In genomic region chr2:190343500-190344274, GRCh38 we compare ENCODE assay signal across 1 cellular context.
TF ChIP-seq lines count a peak whose summit lies in the region.

INPP1 (plus strand) TSS chr2:190343589; CDS start chr2:190360103, 16,514 bp downstream.

TF ChIP-seq in HepG2, 621 proteins besides CTCF, POLR2A, EP300 and RAD21 (continued from another document and continues in another):
- TF ChIP-seq, protein P1, sequence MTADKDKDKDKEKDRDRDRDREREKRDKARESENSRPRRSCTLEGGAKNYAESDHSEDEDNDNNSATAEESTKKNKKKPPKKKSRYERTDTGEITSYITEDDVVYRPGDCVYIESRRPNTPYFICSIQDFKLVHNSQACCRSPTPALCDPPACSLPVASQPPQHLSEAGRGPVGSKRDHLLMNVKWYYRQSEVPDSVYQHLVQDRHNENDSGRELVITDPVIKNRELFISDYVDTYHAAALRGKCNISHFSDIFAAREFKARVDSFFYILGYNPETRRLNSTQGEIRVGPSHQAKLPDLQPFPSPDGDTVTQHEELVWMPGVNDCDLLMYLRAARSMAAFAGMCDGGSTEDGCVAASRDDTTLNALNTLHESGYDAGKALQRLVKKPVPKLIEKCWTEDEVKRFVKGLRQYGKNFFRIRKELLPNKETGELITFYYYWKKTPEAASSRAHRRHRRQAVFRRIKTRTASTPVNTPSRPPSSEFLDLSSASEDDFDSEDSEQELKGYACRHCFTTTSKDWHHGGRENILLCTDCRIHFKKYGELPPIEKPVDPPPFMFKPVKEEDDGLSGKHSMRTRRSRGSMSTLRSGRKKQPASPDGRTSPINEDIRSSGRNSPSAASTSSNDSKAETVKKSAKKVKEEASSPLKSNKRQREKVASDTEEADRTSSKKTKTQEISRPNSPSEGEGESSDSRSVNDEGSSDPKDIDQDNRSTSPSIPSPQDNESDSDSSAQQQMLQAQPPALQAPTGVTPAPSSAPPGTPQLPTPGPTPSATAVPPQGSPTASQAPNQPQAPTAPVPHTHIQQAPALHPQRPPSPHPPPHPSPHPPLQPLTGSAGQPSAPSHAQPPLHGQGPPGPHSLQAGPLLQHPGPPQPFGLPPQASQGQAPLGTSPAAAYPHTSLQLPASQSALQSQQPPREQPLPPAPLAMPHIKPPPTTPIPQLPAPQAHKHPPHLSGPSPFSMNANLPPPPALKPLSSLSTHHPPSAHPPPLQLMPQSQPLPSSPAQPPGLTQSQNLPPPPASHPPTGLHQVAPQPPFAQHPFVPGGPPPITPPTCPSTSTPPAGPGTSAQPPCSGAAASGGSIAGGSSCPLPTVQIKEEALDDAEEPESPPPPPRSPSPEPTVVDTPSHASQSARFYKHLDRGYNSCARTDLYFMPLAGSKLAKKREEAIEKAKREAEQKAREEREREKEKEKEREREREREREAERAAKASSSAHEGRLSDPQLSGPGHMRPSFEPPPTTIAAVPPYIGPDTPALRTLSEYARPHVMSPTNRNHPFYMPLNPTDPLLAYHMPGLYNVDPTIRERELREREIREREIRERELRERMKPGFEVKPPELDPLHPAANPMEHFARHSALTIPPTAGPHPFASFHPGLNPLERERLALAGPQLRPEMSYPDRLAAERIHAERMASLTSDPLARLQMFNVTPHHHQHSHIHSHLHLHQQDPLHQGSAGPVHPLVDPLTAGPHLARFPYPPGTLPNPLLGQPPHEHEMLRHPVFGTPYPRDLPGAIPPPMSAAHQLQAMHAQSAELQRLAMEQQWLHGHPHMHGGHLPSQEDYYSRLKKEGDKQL (CRISPR knock-in tag; IDR thresholded peaks at IDR 0.05; ENCODE audit: low read depth) = no peak
- TF ChIP-seq, protein P2, sequence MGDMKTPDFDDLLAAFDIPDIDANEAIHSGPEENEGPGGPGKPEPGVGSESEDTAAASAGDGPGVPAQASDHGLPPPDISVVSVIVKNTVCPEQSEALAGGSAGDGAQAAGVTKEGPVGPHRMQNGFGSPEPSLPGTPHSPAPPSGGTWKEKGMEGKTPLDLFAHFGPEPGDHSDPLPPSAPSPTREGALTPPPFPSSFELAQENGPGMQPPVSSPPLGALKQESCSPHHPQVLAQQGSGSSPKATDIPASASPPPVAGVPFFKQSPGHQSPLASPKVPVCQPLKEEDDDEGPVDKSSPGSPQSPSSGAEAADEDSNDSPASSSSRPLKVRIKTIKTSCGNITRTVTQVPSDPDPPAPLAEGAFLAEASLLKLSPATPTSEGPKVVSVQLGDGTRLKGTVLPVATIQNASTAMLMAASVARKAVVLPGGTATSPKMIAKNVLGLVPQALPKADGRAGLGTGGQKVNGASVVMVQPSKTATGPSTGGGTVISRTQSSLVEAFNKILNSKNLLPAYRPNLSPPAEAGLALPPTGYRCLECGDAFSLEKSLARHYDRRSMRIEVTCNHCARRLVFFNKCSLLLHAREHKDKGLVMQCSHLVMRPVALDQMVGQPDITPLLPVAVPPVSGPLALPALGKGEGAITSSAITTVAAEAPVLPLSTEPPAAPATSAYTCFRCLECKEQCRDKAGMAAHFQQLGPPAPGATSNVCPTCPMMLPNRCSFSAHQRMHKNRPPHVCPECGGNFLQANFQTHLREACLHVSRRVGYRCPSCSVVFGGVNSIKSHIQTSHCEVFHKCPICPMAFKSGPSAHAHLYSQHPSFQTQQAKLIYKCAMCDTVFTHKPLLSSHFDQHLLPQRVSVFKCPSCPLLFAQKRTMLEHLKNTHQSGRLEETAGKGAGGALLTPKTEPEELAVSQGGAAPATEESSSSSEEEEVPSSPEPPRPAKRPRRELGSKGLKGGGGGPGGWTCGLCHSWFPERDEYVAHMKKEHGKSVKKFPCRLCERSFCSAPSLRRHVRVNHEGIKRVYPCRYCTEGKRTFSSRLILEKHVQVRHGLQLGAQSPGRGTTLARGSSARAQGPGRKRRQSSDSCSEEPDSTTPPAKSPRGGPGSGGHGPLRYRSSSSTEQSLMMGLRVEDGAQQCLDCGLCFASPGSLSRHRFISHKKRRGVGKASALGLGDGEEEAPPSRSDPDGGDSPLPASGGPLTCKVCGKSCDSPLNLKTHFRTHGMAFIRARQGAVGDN (CRISPR knock-in tag; IDR thresholded peaks at IDR 0.05) = peak; percentile 99
- TF ChIP-seq ZNF136 (CRISPR knock-in tag; IDR thresholded peaks at IDR 0.05; ENCODE audit: low read depth) (no peak), ZNF326 (CRISPR knock-in tag; IDR thresholded peaks at IDR 0.05; ENCODE audit: borderline replicate concordance) (no peak), ZMAT3 (CRISPR knock-in tag; conservative IDR thresholded peaks at IDR 0.05) (peak; percentile 79; the same call in 1 of the 2 replicates), NCOA1 (CRISPR knock-in tag; IDR thresholded peaks at IDR 0.05) (peak; percentile 74; the same call in 1 of the 2 replicates), E2F5 (CRISPR knock-in tag; conservative IDR thresholded peaks at IDR 0.05) (no peak), FOXA1 (IDR thresholded peaks at IDR 0.05) (no peak), FOXA1 (CRISPR knock-in tag; IDR thresholded peaks at IDR 0.05) (no peak), ZNF343 (CRISPR knock-in tag; IDR thresholded peaks at IDR 0.05) (no peak), SKIL (CRISPR knock-in tag; IDR thresholded peaks at IDR 0.05; ENCODE audit: borderline replicate concordance) (0 out of 2 replicates have a peak, but pooled peaks have one; percentile 63), HMG20A (CRISPR knock-in tag; IDR thresholded peaks at IDR 0.05; ENCODE audit: borderline replicate concordance) (no peak; the same call in none of the 2 replicates), PHF5A (CRISPR knock-in tag; IDR thresholded peaks at IDR 0.05; ENCODE audit: low read depth, unreplicated experiment) (no peak), ZNF564 (CRISPR knock-in tag; IDR thresholded peaks at IDR 0.05) (peak; percentile 71; the same call in 1 of the 2 replicates), ZSCAN29 (CRISPR knock-in tag; conservative IDR thresholded peaks at IDR 0.05) (0 out of 2 replicates have a peak, but pooled peaks have one; percentile 16), FOXP1 (IDR thresholded peaks at IDR 0.05) (no peak), FOXP1 (CRISPR knock-in tag; IDR thresholded peaks at IDR 0.05) (no peak), ZFY (CRISPR knock-in tag; IDR thresholded peaks at IDR 0.05) (peak; percentile 94), MIXL1 (CRISPR knock-in tag; IDR thresholded peaks at IDR 0.05) (no peak), RELA (CRISPR knock-in tag; IDR thresholded peaks at IDR 0.05) (0 out of 2 replicates have a peak, but pooled peaks have one; percentile 23), ZFP36L1 (CRISPR knock-in tag; IDR thresholded peaks at IDR 0.05) (no peak), KLF16 (CRISPR knock-in tag; IDR thresholded peaks at IDR 0.05) (peak in 1 of 2 experiments; percentile 73; a peak in 2 of 4 replicates), HNRNPL (IDR thresholded peaks at IDR 0.05; ENCODE audit: low read depth, low read length) (no peak), HNF1A (IDR thresholded peaks at IDR 0.05; ENCODE audit: low read depth) (no peak), HNF1A (CRISPR knock-in tag; IDR thresholded peaks at IDR 0.05; ENCODE audit: borderline replicate concordance) (peak; percentile 77; the same call in 1 of the 2 replicates), ZBTB44 (CRISPR knock-in tag; IDR thresholded peaks at IDR 0.05) (peak; percentile 58), TBP (CRISPR knock-in tag; IDR thresholded peaks at IDR 0.05) (no peak), MATR3 (CRISPR knock-in tag; IDR thresholded peaks at IDR 0.05) (no peak), ZBTB49 (CRISPR knock-in tag; IDR thresholded peaks at IDR 0.05; ENCODE audit: borderline replicate concordance) (0 out of 2 replicates have a peak, but pooled peaks have one; percentile 28), ZNF143 (CRISPR knock-in tag; IDR thresholded peaks at IDR 0.05) (no peak), RFX5 (IDR thresholded peaks at IDR 0.05; ENCODE audit: low read depth, low read length) (0 out of 2 replicates have a peak, but pooled peaks have one; percentile 17)
- TF ChIP-seq, protein P3, sequence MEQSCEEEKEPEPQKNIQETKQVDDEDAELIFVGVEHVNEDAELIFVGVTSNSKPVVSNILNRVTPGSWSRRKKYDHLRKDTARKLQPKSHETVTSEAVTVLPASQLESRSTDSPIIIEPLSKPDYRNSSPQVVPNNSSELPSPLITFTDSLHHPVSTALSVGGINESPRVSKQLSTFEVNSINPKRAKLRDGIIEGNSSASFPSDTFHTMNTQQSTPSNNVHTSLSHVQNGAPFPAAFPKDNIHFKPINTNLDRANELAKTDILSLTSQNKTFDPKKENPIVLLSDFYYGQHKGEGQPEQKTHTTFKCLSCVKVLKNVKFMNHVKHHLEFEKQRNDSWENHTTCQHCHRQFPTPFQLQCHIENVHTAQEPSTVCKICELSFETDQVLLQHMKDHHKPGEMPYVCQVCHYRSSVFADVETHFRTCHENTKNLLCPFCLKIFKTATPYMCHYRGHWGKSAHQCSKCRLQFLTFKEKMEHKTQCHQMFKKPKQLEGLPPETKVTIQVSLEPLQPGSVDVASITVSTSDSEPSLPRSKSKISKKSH (CRISPR knock-in tag; IDR thresholded peaks at IDR 0.05; ENCODE audit: borderline replicate concordance) = no peak
- TF ChIP-seq, protein P4, sequence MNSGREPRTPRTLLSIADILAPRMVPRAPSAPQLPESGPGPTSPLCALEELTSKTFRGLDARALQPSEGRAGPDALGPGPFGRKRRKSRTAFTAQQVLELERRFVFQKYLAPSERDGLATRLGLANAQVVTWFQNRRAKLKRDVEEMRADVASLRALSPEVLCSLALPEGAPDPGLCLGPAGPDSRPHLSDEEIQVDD (CRISPR knock-in tag; IDR thresholded peaks at IDR 0.05; ENCODE audit: borderline replicate concordance) = peak; percentile 95; the same call in 1 of the 2 replicates
